In genomic region chr11:130237282-130238006, GRCh38 we compare ENCODE assay signal across 18 cellular contexts.
"Had no signal": no experiment of that assay in that cellular context is flagged by ENCODE, and none has a peak within 500 bp of the region (broad histone marks: within the 10 kb centered on the region; RNA-seq: fewer than 3 reads in every experiment).

No MANE protein-coding gene starts in this region.

- H3K4me3 ChIP-seq: esophagus squamous epithelium, stomach, thoracic aorta had no signal

- H3K9me3 ChIP-seq: esophagus squamous epithelium, neutrophil, stomach, thoracic aorta had no signal

- H3K4me1 ChIP-seq: esophagus squamous epithelium, parathyroid adenoma had no signal

- DNase-seq: activated CD4-positive, alpha-beta T cell treated with anti-CD3 and anti-CD28 coated beads, Interleukin-2, amount 50 U/mL, for 1 hour; activated CD8-positive, alpha-beta memory T cell treated with anti-CD3 and anti-CD28 coated beads for 24 hours; activated naive CD4-positive, alpha-beta T cell; activated naive CD8-positive, alpha-beta T cell treated with anti-CD3 and anti-CD28 coated beads, Interleukin-2, amount 50 U/mL, for 24 hours; aorta; cortex of kidney; effector CD4-positive, alpha-beta T cell; esophagus squamous epithelium; kidney glomerular epithelial cell; left ventricle myocardium superior; mesenchymal stem cell; naive thymus-derived CD8-positive, alpha-beta T cell; stimulated activated CD4-positive, alpha-beta T cell treated with anti-CD3 and anti-CD28 coated beads, Interleukin-2, amount 100 ng/mL, for 24 hours; stomach had no signal

- FAIRE-seq: endothelial cell of umbilical vein had no signal

- H3K9ac ChIP-seq: parathyroid adenoma had no signal

- H2AFZ ChIP-seq: parathyroid adenoma had no signal

- H3K27ac ChIP-seq: esophagus squamous epithelium, neutrophil, parathyroid adenoma, stomach, thoracic aorta had no signal

- H3K79me2 ChIP-seq: parathyroid adenoma had no signal

- ATAC-seq: activated naive CD8-positive, alpha-beta T cell treated with anti-CD3 and anti-CD28 coated beads, Interleukin-2, amount 50 U/mL, for 24 hours; left ventricle myocardium superior; naive thymus-derived CD8-positive, alpha-beta T cell had no signal

- H3K27me3 ChIP-seq: esophagus squamous epithelium, neutrophil, stomach had no signal
